In genomic region chr1:161198206-161198876, GRCh38 we compare ENCODE assay signal across 8 cellular contexts. TPM values are rescaled to one million over a fixed set of nuclear protein-coding genes. Genes with fewer than 3 reads are reported as not detected.
DNase-seq lines count a peak whose midpoint lies in the region; ATAC-seq and TF ChIP-seq lines count a peak whose summit lies in the region.

No MANE protein-coding gene starts in this region.

- no peaks in the 10 kb centered on the region for H3K27me3 ChIP-seq in Peyer's patch
- H3K27me3 ChIP-seq in trophoblast cell (ENCODE audit: insufficient read depth, low read length): no peaks in the 10 kb centered on the region

- H4K12ac ChIP-seq in trophoblast cell (ENCODE audit: low read depth, low read length): no peak overlapping the region

- peak overlapping the region; percentile 64 for H4K8ac ChIP-seq in trophoblast cell (ENCODE audit: low read depth, low read length)

- H3K4me3 ChIP-seq in Peyer's patch (peak overlapping the region; percentile 2 to 45 (median 26)), fibroblast of the aortic adventitia (ENCODE audit: low read depth, low read length) (peak overlapping the region; percentile 68), trophoblast cell (ENCODE audit: low read depth, low read length) (no peak overlapping the region)

- peak overlapping the region; percentile 58 for H2AFZ ChIP-seq in trophoblast cell (ENCODE audit: insufficient read depth, low read length, poor library complexity)

- H3K79me1 ChIP-seq in trophoblast cell (ENCODE audit: low read length): peaks cover 14% of the 10 kb centered on the region

- no peak overlapping the region for H3K4ac ChIP-seq in trophoblast cell (ENCODE audit: low read depth, low read length)

- H3K9ac ChIP-seq in trophoblast cell (ENCODE audit: low read length): no peak overlapping the region

- peaks cover 6% of the 10 kb centered on the region for H3K79me2 ChIP-seq in trophoblast cell (ENCODE audit: control insufficient read depth, insufficient read depth, low read length, poor library complexity)

- TF ChIP-seq CTCF in Peyer's patch (IDR thresholded peaks at IDR 0.05) (no peak), fibroblast of the aortic adventitia (IDR thresholded peaks at IDR 0.05; ENCODE audit: insufficient read depth, low read length) (no peak)

- H2BK5ac ChIP-seq in trophoblast cell (ENCODE audit: low read depth, low read length, poor library complexity): no peak overlapping the region

- no peaks in the 10 kb centered on the region for H3K9me3 ChIP-seq in Peyer's patch
- H3K9me3 ChIP-seq in trophoblast cell (ENCODE audit: insufficient read depth, low read depth, low read length): no peaks in the 10 kb centered on the region

- WGBS in trophoblast cell (ENCODE audit: extremely low coverage, insufficient coverage, insufficient read length): no CpG with 5 or more reads among the region's 20 CpGs

- TF ChIP-seq POLR2A in Peyer's patch (IDR thresholded peaks at IDR 0.05): no peak

- H2AK5ac ChIP-seq in trophoblast cell (ENCODE audit: low read length): no peak overlapping the region

- peak overlapping the region; percentile 38 to 95 (median 80) for H3K27ac ChIP-seq in Peyer's patch
- H3K27ac ChIP-seq in trophoblast cell (ENCODE audit: low read depth, low read length): no peak overlapping the region

- H4K91ac ChIP-seq in trophoblast cell (ENCODE audit: low read depth, low read length): no peak overlapping the region

- H2BK120ac ChIP-seq in trophoblast cell (ENCODE audit: insufficient read depth, low read length, poor library complexity): no peak overlapping the region

- no peak overlapping the region for H3K4me2 ChIP-seq in trophoblast cell (ENCODE audit: low read length)

- H3K36me3 ChIP-seq in Peyer's patch (no peaks in the 10 kb centered on the region), trophoblast cell (ENCODE audit: control insufficient read depth in 1 of 2, insufficient read depth in 2 of 2, low read length in 2 of 2) (no peaks in the 10 kb centered on the region)

- ATAC-seq in HG03432 (IDR thresholded peaks at IDR 0.05; ENCODE audit: unreplicated experiment): no peak

- H3K4me1 ChIP-seq in Peyer's patch (peaks cover 0 to 44% (median 8%) of the 10 kb centered on the region in 4 donors), trophoblast cell (ENCODE audit: control insufficient read depth in 1 of 2, insufficient read depth in 2 of 2, low read length in 2 of 2) (peaks cover 27 to 29% of the 10 kb centered on the region in 2 experiments)

- H2BK12ac ChIP-seq in trophoblast cell (ENCODE audit: low read length): peak overlapping the region; percentile 70

- H3K14ac ChIP-seq in trophoblast cell (ENCODE audit: low read length): peak overlapping the region; percentile 33

- no peak overlapping the region for H3K18ac ChIP-seq in trophoblast cell (ENCODE audit: low read length)

- DNase-seq in EL (peak; percentile 73), Peyer's patch (no peak), fibroblast of the aortic adventitia (ENCODE audit: low read depth) (peak; percentile 32), trophoblast cell (peak in 1 of 2 donors; percentile 33), kidney glomerular epithelial cell (lab: John Stamatoyannopoulos, UW) (no peak), SKM-1 treated with dmso at 0.1 percent for 144 hours (lab: John Stamatoyannopoulos, UW; ENCODE audit: unreplicated experiment) (no peak), RKO (ENCODE audit: low spot score) (no peak)

- H3K23ac ChIP-seq in trophoblast cell (ENCODE audit: low read length): no peak overlapping the region

RNA-seq across cellular contexts. Expression of gene ADAMTS4, which starts 0.5 kb away (rescaled TPM):
- 10 to 100 TPM in 1 of 4 donors, 1 to 10 TPM in 2, under 1 TPM in 1; 0.18 to 65.2 (median 1.9) TPM for total RNA-seq in Peyer's patch
- total RNA-seq in fibroblast of the aortic adventitia (ENCODE audit: low replicate concordance): 1.1 and 3.1 TPM in 2 replicates
- 0.53 and 0.60 TPM in 2 replicates for polyA plus RNA-seq in trophoblast cell (2013)

RNA-seq across cellular contexts. Expression of gene NDUFS2, which starts 3.8 kb away (rescaled TPM):
- total RNA-seq in Peyer's patch (100 to 1,000 TPM; 157 to 192 (median 176) TPM), fibroblast of the aortic adventitia (ENCODE audit: low replicate concordance) (65.4 and 67.5 TPM in 2 replicates)
- polyA plus RNA-seq in trophoblast cell (2013): 39.1 and 40.2 TPM in 2 replicates

RNA-seq across cellular contexts. Expression of gene FCER1G, which starts 16.8 kb away (rescaled TPM):
- total RNA-seq in Peyer's patch (10 to 100 TPM in 2 of 4 donors, 1 to 10 TPM in 1, not detected in 1; 5.1 to 33.8 (median 11.9) TPM), fibroblast of the aortic adventitia (ENCODE audit: low replicate concordance) (not detected in 2 replicates)
- polyA plus RNA-seq in trophoblast cell (2013): 1.1 and 1.6 TPM in 2 replicates

RNA-seq across cellular contexts. Expression of gene B4GALT3, which starts 21.0 kb away (rescaled TPM):
- total RNA-seq in Peyer's patch (10 to 100 TPM; 25.2 to 34.1 (median 29.4) TPM), fibroblast of the aortic adventitia (ENCODE audit: low replicate concordance) (8.3 and 11.4 TPM in 2 replicates)
- polyA plus RNA-seq in trophoblast cell (2013): 88.8 and 92.4 TPM in 2 replicates

RNA-seq across cellular contexts. Expression of gene APOA2, which starts 25.1 kb away (rescaled TPM):
- total RNA-seq in Peyer's patch (not detected), fibroblast of the aortic adventitia (ENCODE audit: low replicate concordance) (not detected in 2 replicates)
- 11.6 and 12.0 TPM in 2 replicates for polyA plus RNA-seq in trophoblast cell (2013)

Comparison
In these comparisons a context has a peak if more than half of its experiments do, and no peak if none do; other contexts are left out.
1. DNase-seq: peak in EL (single experiment) and fibroblast of the aortic adventitia (single experiment); none in Peyer's patch (0 of 3), kidney glomerular epithelial cell (single experiment), SKM-1 treated with dmso at 0.1 percent for 144 hours (single experiment) and RKO (single experiment).